1 cellular context compared by ENCODE assay signal in genomic region chr19:21655540-21656126, GRCh38.
TF ChIP-seq lines count a peak whose summit lies in the region.

No MANE protein-coding gene starts in this region.

TF ChIP-seq in K562, 482 proteins besides CTCF, POLR2A, EP300 and RAD21:
- TF ChIP-seq CLOCK (CRISPR knock-in tag; IDR thresholded peaks at IDR 0.05; ENCODE audit: borderline replicate concordance) (no peak), KLF13 (tag; IDR thresholded peaks at IDR 0.05; ENCODE audit: borderline replicate concordance, low read depth) (no peak), ARID2 (IDR thresholded peaks at IDR 0.05) (no peak), KDM2B (CRISPR knock-in tag; IDR thresholded peaks at IDR 0.05) (no peak), TRIM24 (IDR thresholded peaks at IDR 0.05) (peak in 1 of 2 experiments; percentile 44; a peak in 1 of 4 replicates), TRIM28 (IDR thresholded peaks at IDR 0.05) (0 out of 2 replicates have a peak, but pooled peaks have one; percentile 59), FOXA1 (IDR thresholded peaks at IDR 0.05; ENCODE audit: borderline replicate concordance) (no peak), ZNF274 (IDR thresholded peaks at IDR 0.05; ENCODE audit: borderline replicate concordance, low read depth, low read length) (peak; percentile 89), ZNF140 (CRISPR knock-in tag; IDR thresholded peaks at IDR 0.05) (no peak), ZNF277 (CRISPR knock-in tag; IDR thresholded peaks at IDR 0.05; ENCODE audit: borderline replicate concordance) (no peak), FOXJ3 (CRISPR knock-in tag; IDR thresholded peaks at IDR 0.05) (no peak), DPF2 (IDR thresholded peaks at IDR 0.05) (no peak)
TF ChIP-seq in K562: peak in this region for 3.
